In genomic region chr7:132434041-132434440, GRCh38 we compare ENCODE assay signal across 31 cellular contexts.
DNase-seq lines count a peak whose midpoint lies in the region; ATAC-seq and TF ChIP-seq lines count a peak whose summit lies in the region.
"Had no signal": no experiment of that assay in that cellular context is flagged by ENCODE, and none has a peak within 500 bp of the region (broad histone marks: within the 10 kb centered on the region; RNA-seq: fewer than 3 reads in every experiment).

No MANE protein-coding gene starts in this region.

- POLR2A ChIA-PET in T-cell (lab: Charles Lee) = interaction anchor here in 1 of 2 donors (1.2 kb wide), 1 partner anchor 16 kb away, joined by 3 read pairs; no protein-coding TSS in a partner anchor

- H3K27me3 ChIP-seq in breast epithelium = no peaks in the 10 kb centered on the region
- H3K27me3 ChIP-seq: body of pancreas, foreskin keratinocyte, transverse colon had no signal

- H3K27ac ChIP-seq in breast epithelium = no peak overlapping the region
- H3K27ac ChIP-seq: body of pancreas, esophagus squamous epithelium, foreskin keratinocyte, left ventricle myocardium inferior, psoas muscle, RWPE1, transverse colon had no signal

- peaks cover 13 to 18% of the 10 kb centered on the region in 2 donors for H3K9me3 Mint-ChIP-seq in activated naive CD4-positive, alpha-beta T cell treated with anti-CD3 and anti-CD28 coated beads, Interleukin-2, amount 50 U/mL, for 72 hours
- H3K9me3 Mint-ChIP-seq in activated naive CD4-positive, alpha-beta T cell treated with anti-CD3 and anti-CD28 coated beads for 36 hours = no peaks in the 10 kb centered on the region
- peaks cover 0 to 6% (median 0%) of the 10 kb centered on the region in 3 donors for H3K9me3 Mint-ChIP-seq in T-cell
- H3K9me3 Mint-ChIP-seq in activated naive CD8-positive, alpha-beta T cell treated with anti-CD3 and anti-CD28 coated beads, Interleukin-2, amount 50 U/mL, for 24 hours = peaks cover 4% of the 10 kb centered on the region
- no peaks in the 10 kb centered on the region for H3K9me3 Mint-ChIP-seq in stimulated activated effector memory CD8-positive, alpha-beta T cell treated with anti-CD3 and anti-CD28 coated beads, Interleukin-12 subunit alpha, Interleukin-12 subunit beta, amount 100 ng/mL, for 72 hours

- no peak overlapping the region for H3K4me3 ChIP-seq in breast epithelium
- H3K4me3 ChIP-seq: body of pancreas, esophagus squamous epithelium, left ventricle myocardium inferior, psoas muscle, transverse colon had no signal

- intact Hi-C loops in activated naive CD4-positive, alpha-beta T cell treated with anti-CD3 and anti-CD28 coated beads for 36 hours (cut with micrococcal nuclease) = loop anchor here (5.0 kb wide), 1 partner anchor 223 kb away; no protein-coding TSS in a partner anchor
- intact Hi-C loops in breast epithelium (cut with DNase I; ENCODE audit: low total_unique reads) (no loop called here), Right ventricle myocardium superior (cut with DNase I) (no loop called here)

- DNase-seq in activated naive CD4-positive, alpha-beta T cell treated with anti-CD3 and anti-CD28 coated beads, Interleukin-2, amount 50 U/mL, for 72 hours (ENCODE audit: low spot score in 2 of 2) = no peak
- no peak for DNase-seq in activated naive CD4-positive, alpha-beta T cell treated with anti-CD3 and anti-CD28 coated beads for 36 hours
- no peak for DNase-seq in T-cell
- DNase-seq in activated naive CD8-positive, alpha-beta T cell treated with anti-CD3 and anti-CD28 coated beads, Interleukin-2, amount 50 U/mL, for 24 hours = no peak
- no peak for DNase-seq in stimulated activated effector memory CD8-positive, alpha-beta T cell treated with anti-CD3 and anti-CD28 coated beads, Interleukin-12 subunit alpha, Interleukin-12 subunit beta, amount 100 ng/mL, for 72 hours (ENCODE audit: low spot score in 2 of 2)
- no peak for DNase-seq in breast epithelium (ENCODE audit: low spot score in 2 of 2)
- DNase-seq in Right ventricle myocardium superior = no peak
- DNase-seq: body of pancreas; C1 segment of cervical spinal cord; Calu3; cerebellar nuclear complex; DMS79; esophagus squamous epithelium; foreskin keratinocyte; head of caudate nucleus; islet precursor cell; Karpas-422; left ventricle myocardium inferior; NCI-H1436; NCI-H2081 treated with DMSO at 0.1 percent for 48 hours; NCI-H2227 treated with DMSO at 0.1 percent for 48 hours; NCI-H526; nucleus accumbens; psoas muscle; stimulated activated CD4-positive, alpha-beta T cell treated with anti-CD3 and anti-CD28 coated beads, Interleukin-12 subunit alpha, Interleukin-12 subunit beta, amount 100 ng/mL, for 4 hours; stimulated activated CD4-positive, alpha-beta T cell treated with anti-CD3 and anti-CD28 coated beads, Interleukin-4, amount 100 ng/mL, for 24 hours; transverse colon had no signal

- TF ChIP-seq CTCF in breast epithelium (IDR thresholded peaks at IDR 0.05) = no peak

- peaks cover 0 to 10% of the 10 kb centered on the region in 2 donors for H3K36me3 Mint-ChIP-seq in activated naive CD4-positive, alpha-beta T cell treated with anti-CD3 and anti-CD28 coated beads, Interleukin-2, amount 50 U/mL, for 72 hours
- H3K36me3 Mint-ChIP-seq in activated naive CD4-positive, alpha-beta T cell treated with anti-CD3 and anti-CD28 coated beads for 36 hours (ENCODE audit: low read depth) = no peaks in the 10 kb centered on the region
- H3K36me3 Mint-ChIP-seq in T-cell = no peaks in the 10 kb centered on the region
- no peaks in the 10 kb centered on the region for H3K36me3 Mint-ChIP-seq in activated naive CD8-positive, alpha-beta T cell treated with anti-CD3 and anti-CD28 coated beads, Interleukin-2, amount 50 U/mL, for 24 hours (ENCODE audit: low read depth)
- peaks cover 10% of the 10 kb centered on the region for H3K36me3 Mint-ChIP-seq in stimulated activated effector memory CD8-positive, alpha-beta T cell treated with anti-CD3 and anti-CD28 coated beads, Interleukin-12 subunit alpha, Interleukin-12 subunit beta, amount 100 ng/mL, for 72 hours

- no peaks in the 10 kb centered on the region for H3K9me3 ChIP-seq in breast epithelium
- H3K9me3 ChIP-seq: body of pancreas, esophagus squamous epithelium, left ventricle myocardium inferior, psoas muscle, transverse colon had no signal

- no peak for TF ChIP-seq POLR2A in breast epithelium (IDR thresholded peaks at IDR 0.05)

- H3K4me3 Mint-ChIP-seq in activated naive CD4-positive, alpha-beta T cell treated with anti-CD3 and anti-CD28 coated beads for 36 hours = no peak overlapping the region
- peak overlapping the region in 1 of 3 donors; percentile 71 for H3K4me3 Mint-ChIP-seq in T-cell
- no peak overlapping the region for H3K4me3 Mint-ChIP-seq in activated naive CD8-positive, alpha-beta T cell treated with anti-CD3 and anti-CD28 coated beads, Interleukin-2, amount 50 U/mL, for 24 hours
- peak overlapping the region; percentile 64 for H3K4me3 Mint-ChIP-seq in stimulated activated effector memory CD8-positive, alpha-beta T cell treated with anti-CD3 and anti-CD28 coated beads, Interleukin-12 subunit alpha, Interleukin-12 subunit beta, amount 100 ng/mL, for 72 hours

- no peaks in the 10 kb centered on the region for H3K36me3 ChIP-seq in breast epithelium
- H3K36me3 ChIP-seq: esophagus squamous epithelium, left ventricle myocardium inferior, transverse colon had no signal

- H3K4me1 ChIP-seq in breast epithelium = no peaks in the 10 kb centered on the region
- H3K4me1 ChIP-seq: body of pancreas, foreskin keratinocyte, psoas muscle had no signal

- no peak for ATAC-seq in activated naive CD4-positive, alpha-beta T cell treated with anti-CD3 and anti-CD28 coated beads, Interleukin-2, amount 50 U/mL, for 72 hours
- ATAC-seq in T-cell (replicated peaks in 1 of 4) (no peak), Right ventricle myocardium superior (ENCODE audit: poor library complexity) (no peak)
- no peak for ATAC-seq in activated naive CD8-positive, alpha-beta T cell treated with anti-CD3 and anti-CD28 coated beads, Interleukin-2, amount 50 U/mL, for 24 hours
- no peak for ATAC-seq in stimulated activated effector memory CD8-positive, alpha-beta T cell treated with anti-CD3 and anti-CD28 coated beads, Interleukin-12 subunit alpha, Interleukin-12 subunit beta, amount 100 ng/mL, for 72 hours
- ATAC-seq: body of pancreas, foreskin keratinocyte, HCT116, HepG2, psoas muscle, sciatic nerve had no signal

- CTCF ChIA-PET in activated naive CD4-positive, alpha-beta T cell treated with anti-CD3 and anti-CD28 coated beads for 36 hours (lab: Charles Lee) = interaction anchor here (1.0 to 1.2 kb wide), 2 partner anchors 12 to 146 kb away, joined by 3 read pairs; no protein-coding TSS in a partner anchor
- CTCF ChIA-PET in T-cell (lab: Charles Lee) = interaction anchor here in 1 of 2 donors (1.0 kb wide), 1 partner anchor 180 kb away, joined by 3 read pairs; no protein-coding TSS in a partner anchor

- H3K4me1 Mint-ChIP-seq in activated naive CD4-positive, alpha-beta T cell treated with anti-CD3 and anti-CD28 coated beads for 36 hours (ENCODE audit: low read depth) = peaks cover 88% of the 10 kb centered on the region
- H3K4me1 Mint-ChIP-seq in T-cell = peaks cover 91 to 98% (median 96%) of the 10 kb centered on the region in 3 donors
- H3K4me1 Mint-ChIP-seq in activated naive CD8-positive, alpha-beta T cell treated with anti-CD3 and anti-CD28 coated beads, Interleukin-2, amount 50 U/mL, for 24 hours = peaks cover 88% of the 10 kb centered on the region
- H3K4me1 Mint-ChIP-seq in stimulated activated effector memory CD8-positive, alpha-beta T cell treated with anti-CD3 and anti-CD28 coated beads, Interleukin-12 subunit alpha, Interleukin-12 subunit beta, amount 100 ng/mL, for 72 hours = peaks cover 90% of the 10 kb centered on the region

- no peaks in the 10 kb centered on the region for H3K27me3 Mint-ChIP-seq in activated naive CD4-positive, alpha-beta T cell treated with anti-CD3 and anti-CD28 coated beads for 36 hours (ENCODE audit: low read depth)
- no peaks in the 10 kb centered on the region for H3K27me3 Mint-ChIP-seq in T-cell
- H3K27me3 Mint-ChIP-seq in activated naive CD8-positive, alpha-beta T cell treated with anti-CD3 and anti-CD28 coated beads, Interleukin-2, amount 50 U/mL, for 24 hours = no peaks in the 10 kb centered on the region

- H3K27ac Mint-ChIP-seq in activated naive CD4-positive, alpha-beta T cell treated with anti-CD3 and anti-CD28 coated beads, Interleukin-2, amount 50 U/mL, for 72 hours = peak overlapping the region; percentile 39 to 57
- no peak overlapping the region for H3K27ac Mint-ChIP-seq in activated naive CD4-positive, alpha-beta T cell treated with anti-CD3 and anti-CD28 coated beads for 36 hours
- H3K27ac Mint-ChIP-seq in T-cell = peak overlapping the region; percentile 90 to 94
- peak overlapping the region; percentile 34 for H3K27ac Mint-ChIP-seq in activated naive CD8-positive, alpha-beta T cell treated with anti-CD3 and anti-CD28 coated beads, Interleukin-2, amount 50 U/mL, for 24 hours
- H3K27ac Mint-ChIP-seq in stimulated activated effector memory CD8-positive, alpha-beta T cell treated with anti-CD3 and anti-CD28 coated beads, Interleukin-12 subunit alpha, Interleukin-12 subunit beta, amount 100 ng/mL, for 72 hours = peak overlapping the region; percentile 58
